Comparison of ENCODE assay signal across 23 cellular contexts in the genomic region with DNA sequence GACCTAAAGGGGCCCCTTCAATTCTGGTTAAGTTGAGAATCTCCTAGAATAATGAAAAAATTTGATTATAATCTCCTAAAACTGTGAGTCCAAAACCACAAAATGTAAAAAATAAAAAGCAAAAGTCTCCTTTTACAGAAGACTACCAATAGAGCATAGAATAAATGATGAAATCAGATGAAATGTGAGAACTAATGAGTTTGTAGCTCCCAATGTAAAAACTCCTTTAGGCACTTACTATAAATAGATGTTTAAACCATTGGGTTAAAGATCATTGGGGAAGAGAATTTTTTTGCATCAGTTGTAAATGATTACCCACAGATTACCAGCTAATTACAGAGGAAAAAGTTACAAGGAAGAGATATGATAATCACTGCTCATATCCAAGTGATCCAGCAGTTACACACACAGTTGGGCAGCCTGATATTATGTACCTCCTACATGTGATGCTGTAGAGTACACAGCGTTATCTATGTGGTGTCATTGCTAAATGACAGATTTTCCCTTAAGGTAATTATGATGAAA.
DNase-seq lines count a peak whose midpoint lies in the region; ATAC-seq and TF ChIP-seq lines count a peak whose summit lies in the region.
"Had no signal": no experiment of that assay in that cellular context is flagged by ENCODE, and none has a peak within 500 bp of the region (broad histone marks: within the 10 kb centered on the region; RNA-seq: fewer than 3 reads in every experiment).

No MANE protein-coding gene starts in this region.

- H3K79me1 ChIP-seq in mesenchymal stem cell (replicated peaks; ENCODE audit: low read length, poor library complexity, severe bottlenecking), result no peaks in the 10 kb centered on the region

- no peak overlapping the region for H3K27ac ChIP-seq in mesenchymal stem cell (ENCODE audit: low read length, poor library complexity, severe bottlenecking)
- no peak overlapping the region for H3K27ac ChIP-seq in CD4-positive, alpha-beta T cell (ENCODE audit: low read depth, low read length)
- H3K27ac ChIP-seq: cardiac muscle cell, gastrocnemius medialis, RWPE1 had no signal

- H3K9me3 ChIP-seq in Caco-2 (no peaks in the 10 kb centered on the region), mesenchymal stem cell (ENCODE audit: control insufficient read depth, low read length) (no peaks in the 10 kb centered on the region)
- H3K9me3 ChIP-seq in CD4-positive, alpha-beta T cell (ENCODE audit: control insufficient read depth, low read length), result no peaks in the 10 kb centered on the region
- H3K9me3 ChIP-seq: gastrocnemius medialis had no signal

- H2BK15ac ChIP-seq in mesenchymal stem cell (ENCODE audit: low read depth, poor library complexity, severe bottlenecking), result no peak overlapping the region

- no peaks in the 10 kb centered on the region for H3K27me3 ChIP-seq in Caco-2 (replicated peaks; ENCODE audit: control insufficient read depth, insufficient read depth, low read length)
- H3K27me3 ChIP-seq in mesenchymal stem cell (ENCODE audit: control insufficient read depth in 1 of 2, insufficient read depth in 1 of 2, low read length in 2 of 2), result no peaks in the 10 kb centered on the region
- H3K27me3 ChIP-seq in CD4-positive, alpha-beta T cell (ENCODE audit: control insufficient read depth, insufficient read depth, low read length), result no peaks in the 10 kb centered on the region
- H3K27me3 ChIP-seq: cardiac muscle cell, gastrocnemius medialis had no signal

- WGBS in mesenchymal stem cell, result no CpG with 5 or more reads among the region's 1 CpG

- no peak overlapping the region for H2BK120ac ChIP-seq in mesenchymal stem cell (ENCODE audit: low read depth, low read length)

- H2BK5ac ChIP-seq in mesenchymal stem cell (ENCODE audit: low read depth, low read length, poor library complexity, severe bottlenecking), result no peak overlapping the region

- no peaks in the 10 kb centered on the region for H3K36me3 Mint-ChIP-seq in Caco-2 (ENCODE audit: insufficient read depth, unreplicated experiment)
- no peaks in the 10 kb centered on the region for H3K36me3 Mint-ChIP-seq in CD4-positive, alpha-beta T cell (ENCODE audit: low read depth)
- H3K36me3 Mint-ChIP-seq: CD4-positive, alpha-beta memory T cell had no signal

- no peak overlapping the region for H4K91ac ChIP-seq in mesenchymal stem cell (ENCODE audit: low read length)

- H3K9me3 Mint-ChIP-seq in Caco-2 (ENCODE audit: unreplicated experiment), result no peaks in the 10 kb centered on the region
- H3K9me3 Mint-ChIP-seq in CD4-positive, alpha-beta T cell, result peaks cover 2% of the 10 kb centered on the region
- H3K9me3 Mint-ChIP-seq: activated CD8-positive, alpha-beta T cell treated with anti-CD3 and anti-CD28 coated beads for 36 hours had no signal

- H3K36me3 ChIP-seq in Caco-2 (ENCODE audit: control insufficient read depth, insufficient read depth, low read length) (no peaks in the 10 kb centered on the region), mesenchymal stem cell (ENCODE audit: control insufficient read depth in 1 of 2, insufficient read depth in 2 of 2, low read depth in 1 of 2, low read length in 2 of 2) (no peaks in the 10 kb centered on the region)
- H3K36me3 ChIP-seq: cardiac muscle cell, gastrocnemius medialis had no signal

- TF ChIP-seq CTCF in Caco-2 (IDR thresholded peaks at IDR 0.05; ENCODE audit: insufficient read depth in 1 of 2, low read depth in 1 of 2, low read length in 1 of 2, severe bottlenecking in 1 of 2, unreplicated experiment in 1 of 2), result no peak
- no peak for TF ChIP-seq CTCF in choroid plexus epithelial cell (conservative IDR thresholded peaks at IDR 0.05; ENCODE audit: low read depth, low read length)
- TF ChIP-seq CTCF in CD4-positive, alpha-beta T cell (IDR thresholded peaks at IDR 0.05), result no peak

- no peak overlapping the region for H3K23ac ChIP-seq in mesenchymal stem cell (ENCODE audit: low read length in 2 of 2)

- H2AK5ac ChIP-seq in mesenchymal stem cell (ENCODE audit: low read length, severe bottlenecking), result no peak overlapping the region

- DNase-seq in Caco-2 (no peak), LoVo (ENCODE audit: low spot score) (peak; percentile 12), choroid plexus epithelial cell (ENCODE audit: low read depth) (peak; percentile 51), mesenchymal stem cell (peak; percentile 75)
- DNase-seq in CD4-positive, alpha-beta T cell, result no peak
- DNase-seq: activated CD8-positive, alpha-beta T cell treated with anti-CD3 and anti-CD28 coated beads for 36 hours; activated naive CD4-positive, alpha-beta T cell; activated T-cell treated with anti-CD3 and anti-CD28 coated beads, Interleukin-2, amount 50 U/mL, for 24 hours; amniotic stem cell; CD4-positive, alpha-beta memory T cell; DMS53; gastrocnemius medialis; GF-D8; NCI-H1105; NCI-H2029 treated with DMSO at 0.1 percent for 48 hours; NCI-H446 treated with DMSO at 0.1 percent for 48 hours had no signal

- POLR2A ChIA-PET in Caco-2 (lab: Charles Lee), result no interaction called here
- POLR2A ChIA-PET in CD4-positive, alpha-beta T cell (lab: Charles Lee), result no interaction called here

- H2AFZ ChIP-seq in mesenchymal stem cell (ENCODE audit: low read depth, low read length), result no peak overlapping the region

- no peak overlapping the region for H3K14ac ChIP-seq in mesenchymal stem cell (ENCODE audit: low read length in 2 of 2)

- ATAC-seq in GM21737 (IDR thresholded peaks at IDR 0.05; ENCODE audit: unreplicated experiment) (no peak), HG03565 (IDR thresholded peaks at IDR 0.05; ENCODE audit: unreplicated experiment) (no peak)
- no peak for ATAC-seq in CD4-positive, alpha-beta T cell (ENCODE audit: poor library complexity)
- ATAC-seq: activated CD4-positive, CD25-positive, alpha-beta regulatory T cell treated with anti-CD3 and anti-CD28 coated beads, Interleukin-2, amount 50 U/mL, for 24 hours; activated CD8-positive, alpha-beta T cell treated with anti-CD3 and anti-CD28 coated beads for 36 hours; gastrocnemius medialis; SK-N-SH treated with all-trans-retinoic acid at 6 μM for 48 hours had no signal

- peaks cover 3% of the 10 kb centered on the region for H3K27me3 Mint-ChIP-seq in Caco-2 (ENCODE audit: insufficient read depth, unreplicated experiment)
- H3K27me3 Mint-ChIP-seq in CD4-positive, alpha-beta T cell, result no peaks in the 10 kb centered on the region
- H3K27me3 Mint-ChIP-seq: activated T-cell treated with anti-CD3 and anti-CD28 coated beads, Interleukin-2, amount 50 U/mL, for 24 hours; CD4-positive, alpha-beta memory T cell; progenitor cell of endocrine pancreas had no signal

- H3K4me3 ChIP-seq in Caco-2 (ENCODE audit: low read depth, low read length) (no peak overlapping the region), choroid plexus epithelial cell (ENCODE audit: low read depth, low read length) (no peak overlapping the region), mesenchymal stem cell (ENCODE audit: insufficient read depth in 1 of 2, low read depth in 1 of 2, low read length in 2 of 2) (no peak overlapping the region)
- H3K4me3 ChIP-seq: cardiac muscle cell, gastrocnemius medialis had no signal

- H4K8ac ChIP-seq in mesenchymal stem cell (ENCODE audit: low read length), result no peak overlapping the region

- no peak overlapping the region for H3K4me3 Mint-ChIP-seq in Caco-2 (ENCODE audit: unreplicated experiment)
- no peak overlapping the region for H3K4me3 Mint-ChIP-seq in CD4-positive, alpha-beta T cell
- H3K4me3 Mint-ChIP-seq: activated CD8-positive, alpha-beta T cell treated with anti-CD3 and anti-CD28 coated beads for 36 hours; activated T-cell treated with anti-CD3 and anti-CD28 coated beads, Interleukin-2, amount 50 U/mL, for 24 hours; CD4-positive, alpha-beta memory T cell had no signal

- H3K4me1 ChIP-seq in Caco-2, result no peaks in the 10 kb centered on the region; the same call in 1 of the 2 replicates
- no peaks in the 10 kb centered on the region for H3K4me1 ChIP-seq in mesenchymal stem cell (ENCODE audit: control insufficient read depth, insufficient read depth, low read depth, low read length)
- H3K4me1 ChIP-seq: gastrocnemius medialis had no signal

- no peaks in the 10 kb centered on the region for H3K4me1 Mint-ChIP-seq in Caco-2 (ENCODE audit: low read depth, unreplicated experiment)
- H3K4me1 Mint-ChIP-seq in CD4-positive, alpha-beta T cell (ENCODE audit: low read depth), result no peaks in the 10 kb centered on the region
- H3K4me1 Mint-ChIP-seq: CD4-positive, alpha-beta memory T cell had no signal

- no peak overlapping the region for H3K4ac ChIP-seq in mesenchymal stem cell (ENCODE audit: low read depth in 1 of 2, low read length in 2 of 2)

- H3K27ac Mint-ChIP-seq in Caco-2 (ENCODE audit: unreplicated experiment), result peak overlapping the region; percentile 37
- no peak overlapping the region for H3K27ac Mint-ChIP-seq in CD4-positive, alpha-beta T cell
- H3K27ac Mint-ChIP-seq: activated CD8-positive, alpha-beta T cell treated with anti-CD3 and anti-CD28 coated beads for 36 hours; activated T-cell treated with anti-CD3 and anti-CD28 coated beads, Interleukin-2, amount 50 U/mL, for 24 hours; CD4-positive, alpha-beta memory T cell; progenitor cell of endocrine pancreas had no signal

- H3K18ac ChIP-seq in mesenchymal stem cell (ENCODE audit: low read depth in 1 of 2, low read length in 2 of 2), result no peak overlapping the region

- no TSS peak for BruUV-seq in Caco-2 (replicated peaks; lab: Mats Ljungman, UMichigan)

- CTCF ChIA-PET in Caco-2 (lab: Charles Lee), result no interaction called here
- CTCF ChIA-PET in CD4-positive, alpha-beta T cell (lab: Charles Lee), result no interaction called here

- H3K4me2 ChIP-seq in mesenchymal stem cell (ENCODE audit: low read length, poor library complexity, severe bottlenecking), result no peak overlapping the region

- intact Hi-C loops in Caco-2 (cut with micrococcal nuclease; ENCODE audit: unreplicated experiment), result loop anchor here (5.0 kb wide), 1 partner anchor 83 kb away; no protein-coding TSS in a partner anchor
- intact Hi-C loops in CD4-positive, alpha-beta T cell (cut with DNase I, micrococcal nuclease), result no loop called here

- no peak overlapping the region for H2BK12ac ChIP-seq in mesenchymal stem cell (ENCODE audit: low read length in 2 of 2)

- no peak overlapping the region for H3K9ac ChIP-seq in mesenchymal stem cell (ENCODE audit: low read length)

Comparison
In these comparisons a context has a peak if more than half of its experiments do, and no peak if none do; other contexts are left out.
1. DNase-seq: peak in LoVo (single experiment), choroid plexus epithelial cell (single experiment) and mesenchymal stem cell (single experiment); none in Caco-2 (0 of 2) and CD4-positive, alpha-beta T cell (0 of 10).